Comparison of ENCODE assay signal across 1 cellular context in the genomic region with DNA sequence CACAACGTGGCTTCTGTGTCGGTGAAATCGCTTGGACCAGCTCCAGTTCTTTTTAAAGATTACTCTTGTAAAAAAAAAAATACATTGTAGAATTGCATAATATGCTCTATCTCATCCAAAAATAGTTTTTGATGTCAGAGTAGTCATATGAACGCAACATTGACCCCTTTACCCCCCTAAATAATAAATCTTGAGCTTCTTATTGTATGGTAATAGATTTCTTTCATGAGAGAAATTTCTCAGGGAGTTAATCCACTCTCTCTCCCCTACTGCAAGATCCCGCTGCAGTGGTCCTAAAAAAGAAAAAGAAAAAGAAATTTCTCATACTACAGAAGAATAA.
TF ChIP-seq lines count a peak whose summit lies in the region.

No MANE protein-coding gene starts in this region.

TF ChIP-seq in GM23338, 12 proteins besides CTCF, POLR2A, EP300 and RAD21 (continued from another document):
- TF ChIP-seq REST (IDR thresholded peaks at IDR 0.05; ENCODE audit: unreplicated experiment) (no peak), ZNF462 (CRISPR knock-in tag; IDR thresholded peaks at IDR 0.05) (no peak), EZH2 (IDR thresholded peaks at IDR 0.05; ENCODE audit: low read depth, unreplicated experiment) (no peak), NANOG (IDR thresholded peaks at IDR 0.05; ENCODE audit: borderline replicate concordance) (no peak), ZNF114 (CRISPR knock-in tag; IDR thresholded peaks at IDR 0.05) (no peak), STAT1 (IDR thresholded peaks at IDR 0.05; ENCODE audit: unreplicated experiment) (no peak), POLR2AphosphoS5 (IDR thresholded peaks at IDR 0.05; ENCODE audit: low read depth) (no peak), ZNF331 (CRISPR knock-in tag; IDR thresholded peaks at IDR 0.05; ENCODE audit: low read depth) (no peak), ETS1 (IDR thresholded peaks at IDR 0.05) (no peak)
